In the genomic region with DNA sequence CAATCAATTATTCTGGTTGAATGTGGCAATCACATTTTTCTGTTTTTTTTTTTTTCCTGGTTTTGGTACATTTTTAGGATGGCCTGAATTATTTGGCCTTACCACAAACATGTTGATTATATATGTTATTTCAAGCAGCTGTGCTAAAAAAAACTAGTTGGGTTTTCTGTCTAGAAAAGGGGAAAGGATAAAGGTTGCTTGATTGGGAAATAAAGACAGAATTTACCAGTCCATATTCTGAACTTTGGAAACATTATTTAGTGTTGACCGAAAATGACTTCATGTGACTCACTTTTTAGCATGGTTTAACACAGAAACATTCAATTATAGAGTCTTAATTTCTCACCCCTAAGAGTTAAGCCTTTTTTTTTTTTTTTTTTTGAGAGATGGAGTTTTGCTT, we compare ENCODE assay signal across 23 cellular contexts. TPM values are rescaled to one million over a fixed set of nuclear protein-coding genes. Genes with fewer than 3 reads are reported as not detected.
DNase-seq lines count a peak whose midpoint lies in the region; ATAC-seq and TF ChIP-seq lines count a peak whose summit lies in the region.
"Had no signal": no experiment of that assay in that cellular context is flagged by ENCODE, and none has a peak within 500 bp of the region (broad histone marks: within the 10 kb centered on the region; RNA-seq: fewer than 3 reads in every experiment).

No MANE protein-coding gene starts in this region.

- DNase-seq in CD4-positive, CD25-positive, alpha-beta regulatory T cell: no peak
- DNase-seq in HFFc6 (no peak), chondrocyte (ENCODE audit: low spot score) (no peak), natural killer cell (no peak), NCI-H1436 treated with DMSO at 0.1 percent for 48 hours (lab: John Stamatoyannopoulos, UW) (no peak)
- DNase-seq: activated CD4-positive, alpha-beta memory T cell treated with anti-CD3 and anti-CD28 coated beads for 36 hours; dorsolateral prefrontal cortex; gastrocnemius medialis; Kasumi-1; naive thymus-derived CD4-positive, alpha-beta T cell; NCI-H1048; NCI-H2029 treated with DMSO at 0.1 percent for 48 hours; pancreas; Peyer's patch; stimulated activated CD4-positive, alpha-beta T cell treated with anti-CD3 and anti-CD28 coated beads, Interleukin-2, amount 100 ng/mL, for 24 hours; stimulated activated naive CD4-positive, alpha-beta T cell; T-helper 2 cell; thyroid gland had no signal

- peak overlapping the region in 1 of 3 donors; percentile 23 for H3K27ac Mint-ChIP-seq in CD4-positive, CD25-positive, alpha-beta regulatory T cell
- H3K27ac Mint-ChIP-seq in HFFc6 (peak overlapping the region; percentile 36; the same call in 1 of the 2 replicates), chondrocyte (ENCODE audit: unreplicated experiment) (peak overlapping the region; percentile 66), natural killer cell (peak overlapping the region; percentile 65 to 73)
- H3K27ac Mint-ChIP-seq: memory B cell had no signal

- no peaks in the 10 kb centered on the region for H3K9me3 Mint-ChIP-seq in CD4-positive, CD25-positive, alpha-beta regulatory T cell
- H3K9me3 Mint-ChIP-seq in HFFc6: no peaks in the 10 kb centered on the region
- no peaks in the 10 kb centered on the region for H3K9me3 Mint-ChIP-seq in chondrocyte (ENCODE audit: low read depth)
- H3K9me3 Mint-ChIP-seq in natural killer cell: no peaks in the 10 kb centered on the region
- H3K9me3 Mint-ChIP-seq: activated CD4-positive, alpha-beta memory T cell treated with anti-CD3 and anti-CD28 coated beads for 36 hours; memory B cell; naive thymus-derived CD4-positive, alpha-beta T cell; WTC11 had no signal

- peaks cover 26% of the 10 kb centered on the region for H3K36me3 Mint-ChIP-seq in CD4-positive, CD25-positive, alpha-beta regulatory T cell
- peaks cover 48% of the 10 kb centered on the region for H3K36me3 Mint-ChIP-seq in HFFc6 (ENCODE audit: low read depth)
- H3K36me3 Mint-ChIP-seq in chondrocyte (ENCODE audit: low read depth): peaks cover 15% of the 10 kb centered on the region
- no peaks in the 10 kb centered on the region for H3K36me3 Mint-ChIP-seq in natural killer cell

- peaks cover 47 to 87% (median 65%) of the 10 kb centered on the region in 4 donors for H3K4me1 Mint-ChIP-seq in CD4-positive, CD25-positive, alpha-beta regulatory T cell
- H3K4me1 Mint-ChIP-seq in HFFc6 (ENCODE audit: low read depth): peaks cover 82% of the 10 kb centered on the region
- peaks cover 83% of the 10 kb centered on the region for H3K4me1 Mint-ChIP-seq in chondrocyte (ENCODE audit: low read depth)
- peaks cover 45 to 65% of the 10 kb centered on the region in 2 donors for H3K4me1 Mint-ChIP-seq in natural killer cell

- no peaks in the 10 kb centered on the region for H3K27me3 ChIP-seq in CD4-positive, CD25-positive, alpha-beta regulatory T cell (ENCODE audit: control insufficient read depth, insufficient read depth, low read length)
- H3K27me3 ChIP-seq: dorsolateral prefrontal cortex, gastrocnemius medialis, pancreas, Peyer's patch, SJCRH30, thyroid gland had no signal

- H3K4me1 ChIP-seq in CD4-positive, CD25-positive, alpha-beta regulatory T cell (ENCODE audit: control insufficient read depth, insufficient read depth, low read length, poor library complexity, severe bottlenecking): peaks cover 55% of the 10 kb centered on the region

- no peaks in the 10 kb centered on the region for H3K9me3 ChIP-seq in CD4-positive, CD25-positive, alpha-beta regulatory T cell (ENCODE audit: control insufficient read depth in 2 of 2, low read length in 2 of 2)
- H3K9me3 ChIP-seq: gastrocnemius medialis, pancreas, Peyer's patch, SJCRH30, thyroid gland had no signal

- peak overlapping the region; percentile 26 to 80 (median 41) for H3K4me3 Mint-ChIP-seq in CD4-positive, CD25-positive, alpha-beta regulatory T cell
- H3K4me3 Mint-ChIP-seq in HFFc6: peak overlapping the region; percentile 43; the same call in 1 of the 2 replicates
- no peak overlapping the region for H3K4me3 Mint-ChIP-seq in chondrocyte (ENCODE audit: unreplicated experiment)
- H3K4me3 Mint-ChIP-seq in natural killer cell: peak overlapping the region; percentile 45
- H3K4me3 Mint-ChIP-seq: activated CD4-positive, alpha-beta memory T cell treated with anti-CD3 and anti-CD28 coated beads for 36 hours; memory B cell; WTC11 had no signal

- TF ChIP-seq CTCF in HFFc6 (IDR thresholded peaks at IDR 0.05) (no peak), chondrocyte (IDR thresholded peaks at IDR 0.05) (no peak), natural killer cell (IDR thresholded peaks at IDR 0.05) (no peak)

- H3K4me3 ChIP-seq in CD4-positive, CD25-positive, alpha-beta regulatory T cell (ENCODE audit: low read depth, low read length): peak overlapping the region; percentile 8
- H3K4me3 ChIP-seq: dorsolateral prefrontal cortex, gastrocnemius medialis, pancreas, Peyer's patch, SJCRH30, thyroid gland had no signal

- intact Hi-C loops in natural killer cell (cut with micrococcal nuclease): no loop called here

- peaks cover 57% of the 10 kb centered on the region for H3K36me3 ChIP-seq in CD4-positive, CD25-positive, alpha-beta regulatory T cell (ENCODE audit: control insufficient read depth, insufficient read depth, low read length)

- no peak overlapping the region for H3K27ac ChIP-seq in CD4-positive, CD25-positive, alpha-beta regulatory T cell (ENCODE audit: insufficient read depth, low read length, poor library complexity, severe bottlenecking)
- H3K27ac ChIP-seq: pancreas, Peyer's patch, SJCRH30, thyroid gland had no signal

- no peak for ATAC-seq in CD4-positive, CD25-positive, alpha-beta regulatory T cell (ENCODE audit: low read depth in 2 of 2)
- no peak for ATAC-seq in natural killer cell
- ATAC-seq in GM21447 (IDR thresholded peaks at IDR 0.05; ENCODE audit: unreplicated experiment): no peak
- no peak for ATAC-seq in GM19324 (IDR thresholded peaks at IDR 0.05; ENCODE audit: low FRiP score, unreplicated experiment)
- ATAC-seq: naive thymus-derived CD4-positive, alpha-beta T cell; pancreas; WTC11 had no signal

- no peaks in the 10 kb centered on the region for H3K27me3 Mint-ChIP-seq in CD4-positive, CD25-positive, alpha-beta regulatory T cell
- H3K27me3 Mint-ChIP-seq in HFFc6 (ENCODE audit: insufficient read depth) (peaks cover 2% of the 10 kb centered on the region; the same call in 1 of the 2 replicates), chondrocyte (ENCODE audit: low read depth) (no peaks in the 10 kb centered on the region), natural killer cell (ENCODE audit: low read depth in 2 of 2) (no peaks in the 10 kb centered on the region)
- H3K27me3 Mint-ChIP-seq: activated CD4-positive, alpha-beta memory T cell treated with anti-CD3 and anti-CD28 coated beads for 36 hours; memory B cell; naive thymus-derived CD4-positive, alpha-beta T cell had no signal

RNA-seq across cellular contexts. Expression of a gene that starts 8.1 kb away (rescaled TPM):
- 402 TPM for total RNA-seq in CD4-positive, CD25-positive, alpha-beta regulatory T cell
- polyA plus RNA-seq in CD4-positive, CD25-positive, alpha-beta regulatory T cell: 100 to 1,000 TPM; 271 to 324 (median 292) TPM
- 100 to 1,000 TPM; 346 to 512 (median 410) TPM for total RNA-seq in HFFc6 (2021; fragmentation: NEBNext Ultra II Directional; extraction: Animal tissue kit (Norgen Biotek cat#: 25700))
- total RNA-seq in chondrocyte (491 to 545 TPM (median 512 TPM) in 3 replicates), natural killer cell (100 to 1,000 TPM; 316 to 348 (median 329) TPM)
